In the genomic region with DNA sequence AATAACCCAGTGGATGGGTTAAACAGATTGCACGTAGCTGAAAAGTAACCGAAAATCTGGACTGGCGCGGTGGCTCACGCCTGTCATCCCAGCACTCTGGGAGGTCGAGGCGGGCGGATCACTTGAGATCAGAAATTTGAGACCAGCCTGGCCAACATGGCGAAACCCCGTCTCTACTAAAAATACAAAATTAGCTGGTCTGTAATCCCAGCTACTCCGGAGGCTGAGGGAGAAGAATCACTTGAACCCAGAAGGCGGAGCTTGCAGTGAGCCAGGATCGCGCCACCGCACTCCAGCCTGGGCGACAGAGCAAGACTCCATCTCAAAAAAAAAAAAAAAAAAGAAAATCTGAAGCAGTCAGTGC, we compare ENCODE assay signal across 8 cellular contexts. TPM values are rescaled to one million over a fixed set of nuclear protein-coding genes. Genes with fewer than 3 reads are reported as not detected.
DNase-seq lines count a peak whose midpoint lies in the region; ATAC-seq and TF ChIP-seq lines count a peak whose summit lies in the region.
"Not testable (repeated sequence)": the region's sequence is repeated elsewhere in the genome, so short reads cannot be mapped to it uniquely, and the experiment has no call there.

No MANE protein-coding gene starts in this region.

- ATAC-seq in HG03175 (IDR thresholded peaks at IDR 0.05; ENCODE audit: unreplicated experiment) (peak; percentile 4), left colon (peak; percentile 38), psoas muscle (peak; percentile 9 to 56 (median 42)), upper lobe of right lung (peak; percentile 17)

- H3K4me3 Mint-ChIP-seq in activated T-helper 1 cell treated with anti-CD3 and anti-CD28 coated beads, Interleukin-12 subunit alpha, Interleukin-12 subunit beta, Interleukin-2, Interleukin-4 antibody, amounts not matched to agents 30 ng/mL and 10 ng/mL and 1 ng/mL, durations not matched to agents 14 hours and 24 hours and 36 hours = peak overlapping the region; percentile 94
- H3K4me3 Mint-ChIP-seq in endodermal cell = peak overlapping the region; percentile 86

- peak overlapping the region; percentile 80 for H3K4me3 ChIP-seq in GM08714 (ENCODE audit: low read length)
- H3K4me3 ChIP-seq in OCI-LY3 (ENCODE audit: low read length) = peak overlapping the region; percentile 86
- H3K4me3 ChIP-seq in endodermal cell (ENCODE audit: low read length) = peak overlapping the region; percentile 89
- H3K4me3 ChIP-seq in psoas muscle = peak overlapping the region; percentile 96
- peak overlapping the region; percentile 98 for H3K4me3 ChIP-seq in upper lobe of right lung

- H3K36me3 ChIP-seq in OCI-LY3 (replicated peaks; ENCODE audit: low read depth, low read length) (peaks cover 22% of the 10 kb centered on the region), endodermal cell (ENCODE audit: control insufficient read depth, insufficient read depth, low read length) (peaks cover 39% of the 10 kb centered on the region), psoas muscle (ENCODE audit: insufficient read depth in 1 of 2, low read depth in 1 of 2) (peaks cover 2 to 17% of the 10 kb centered on the region in 2 donors), upper lobe of right lung (peaks cover 20% of the 10 kb centered on the region)

- H3K36me3 Mint-ChIP-seq in activated T-helper 1 cell treated with anti-CD3 and anti-CD28 coated beads, Interleukin-12 subunit alpha, Interleukin-12 subunit beta, Interleukin-2, Interleukin-4 antibody, amounts not matched to agents 30 ng/mL and 10 ng/mL and 1 ng/mL, durations not matched to agents 14 hours and 24 hours and 36 hours (ENCODE audit: low read depth) = peaks cover 30% of the 10 kb centered on the region
- H3K36me3 Mint-ChIP-seq in endodermal cell (ENCODE audit: low read depth) = peaks cover 31% of the 10 kb centered on the region

- H3K27ac ChIP-seq in OCI-LY3 (ENCODE audit: low read length) = peak overlapping the region; percentile 48
- H3K27ac ChIP-seq in endodermal cell (ENCODE audit: low read depth, low read length) = peak overlapping the region; percentile 86
- peak overlapping the region; percentile 99 for H3K27ac ChIP-seq in psoas muscle
- peak overlapping the region; percentile 94 for H3K27ac ChIP-seq in upper lobe of right lung

- peak overlapping the region; percentile 70 for H3K9ac ChIP-seq in OCI-LY3 (ENCODE audit: low read length)
- H3K9ac ChIP-seq in endodermal cell (ENCODE audit: extremely low read depth, low read length, poor library complexity, severe bottlenecking) = peak overlapping the region; percentile 88

- DNase-seq in activated T-helper 1 cell treated with anti-CD3 and anti-CD28 coated beads, Interleukin-12 subunit alpha, Interleukin-12 subunit beta, Interleukin-2, Interleukin-4 antibody, amounts not matched to agents 30 ng/mL and 10 ng/mL and 1 ng/mL, durations not matched to agents 14 hours and 24 hours and 36 hours (ENCODE audit: low spot score); left colon; upper lobe of right lung: not testable (repeated sequence)
- peak; percentile 67 for DNase-seq in endodermal cell
- DNase-seq in psoas muscle = peak; percentile 42 to 66

- not testable (repeated sequence) for H3K27me3 ChIP-seq in OCI-LY3 (ENCODE audit: low read depth, low read length); endodermal cell (ENCODE audit: control insufficient read depth, insufficient read depth, low read length, poor library complexity, severe bottlenecking); psoas muscle (ENCODE audit: insufficient read depth in 3 of 3, low read length in 2 of 3); upper lobe of right lung

- H3K4me1 Mint-ChIP-seq in activated T-helper 1 cell treated with anti-CD3 and anti-CD28 coated beads, Interleukin-12 subunit alpha, Interleukin-12 subunit beta, Interleukin-2, Interleukin-4 antibody, amounts not matched to agents 30 ng/mL and 10 ng/mL and 1 ng/mL, durations not matched to agents 14 hours and 24 hours and 36 hours (ENCODE audit: low read depth) = peaks cover 28% of the 10 kb centered on the region
- H3K4me1 Mint-ChIP-seq in endodermal cell = not testable (repeated sequence)

- not testable (repeated sequence) for TF ChIP-seq CTCF in OCI-LY3 (IDR thresholded peaks at IDR 0.05; ENCODE audit: low read depth, low read length); endodermal cell (conservative IDR thresholded peaks at IDR 0.05); psoas muscle (IDR thresholded peaks at IDR 0.05); upper lobe of right lung (IDR thresholded peaks at IDR 0.05)

- H3K27me3 Mint-ChIP-seq in activated T-helper 1 cell treated with anti-CD3 and anti-CD28 coated beads, Interleukin-12 subunit alpha, Interleukin-12 subunit beta, Interleukin-2, Interleukin-4 antibody, amounts not matched to agents 30 ng/mL and 10 ng/mL and 1 ng/mL, durations not matched to agents 14 hours and 24 hours and 36 hours (ENCODE audit: insufficient read depth); endodermal cell (ENCODE audit: insufficient read depth): not testable (repeated sequence)

- H3K9me3 Mint-ChIP-seq in activated T-helper 1 cell treated with anti-CD3 and anti-CD28 coated beads, Interleukin-12 subunit alpha, Interleukin-12 subunit beta, Interleukin-2, Interleukin-4 antibody, amounts not matched to agents 30 ng/mL and 10 ng/mL and 1 ng/mL, durations not matched to agents 14 hours and 24 hours and 36 hours; endodermal cell: not testable (repeated sequence)

- H3K27ac Mint-ChIP-seq in activated T-helper 1 cell treated with anti-CD3 and anti-CD28 coated beads, Interleukin-12 subunit alpha, Interleukin-12 subunit beta, Interleukin-2, Interleukin-4 antibody, amounts not matched to agents 30 ng/mL and 10 ng/mL and 1 ng/mL, durations not matched to agents 14 hours and 24 hours and 36 hours = peak overlapping the region; percentile 96
- H3K27ac Mint-ChIP-seq in endodermal cell = peak overlapping the region; percentile 96

- peak overlapping the region; percentile 64 for H3K4me2 ChIP-seq in OCI-LY3 (ENCODE audit: low read length)

- H3K79me2 ChIP-seq in OCI-LY3 (ENCODE audit: low read length) = peaks cover 41% of the 10 kb centered on the region

- peak overlapping the region; percentile 43 for H2AFZ ChIP-seq in OCI-LY3 (ENCODE audit: low read depth, low read length)

- H3K4me1 ChIP-seq in OCI-LY3 (ENCODE audit: low read length); endodermal cell (ENCODE audit: control insufficient read depth, insufficient read depth, low read length): not testable (repeated sequence)
- peaks cover 29% of the 10 kb centered on the region for H3K4me1 ChIP-seq in psoas muscle
- peaks cover 23% of the 10 kb centered on the region for H3K4me1 ChIP-seq in upper lobe of right lung

- intact Hi-C loops in activated T-helper 1 cell treated with anti-CD3 and anti-CD28 coated beads, Interleukin-12 subunit alpha, Interleukin-12 subunit beta, Interleukin-2, Interleukin-4 antibody, amounts not matched to agents 30 ng/mL and 10 ng/mL and 1 ng/mL, durations not matched to agents 14 hours and 24 hours and 36 hours (cut with micrococcal nuclease) = loop anchor here (1.0 to 10.0 kb wide), 3 partner anchors 67 to 291 kb away; a partner anchor contains a TSS
- intact Hi-C loops in left colon (cut with DNase I, micrococcal nuclease); upper lobe of right lung (cut with DNase I): not testable (repeated sequence)
- intact Hi-C loops in psoas muscle (cut with DNase I) = loop anchor here (5.0 to 10.0 kb wide), 4 partner anchors 67 to 328 kb away; a partner anchor contains a TSS

- not testable (repeated sequence) for H3K9me3 ChIP-seq in OCI-LY3 (ENCODE audit: insufficient read depth, low read length); endodermal cell (ENCODE audit: control insufficient read depth, low read length); psoas muscle; upper lobe of right lung

- 1 to 2% methylated on average over 9 to 16 of the region's 16 CpGs for WGBS in endodermal cell (ENCODE audit: insufficient coverage in 1 of 2, insufficient read length in 1 of 2), 2 experiments
- WGBS in psoas muscle, 3 donors = 0 to 1% (median 0%) methylated on average over 16 of the region's 16 CpGs

- H4K20me1 ChIP-seq in OCI-LY3 (ENCODE audit: insufficient read depth, low read length) = peaks cover 25% of the 10 kb centered on the region

RNA-seq across cellular contexts. Expression of a gene that starts 0.7 kb away (rescaled TPM):
- 84.4 and 84.6 TPM in 2 replicates for total RNA-seq in activated T-helper 1 cell treated with anti-CD3 and anti-CD28 coated beads, Interleukin-12 subunit alpha, Interleukin-12 subunit beta, Interleukin-2, Interleukin-4 antibody, amounts not matched to agents 30 ng/mL and 10 ng/mL and 1 ng/mL, durations not matched to agents 14 hours and 24 hours and 36 hours
- total RNA-seq in endodermal cell (10 to 100 TPM; 76.0 to 84.0 TPM), left colon (10 to 100 TPM; 55.2 to 79.0 TPM), psoas muscle (10 to 100 TPM; 22.6 to 31.6 (median 24.9) TPM), upper lobe of right lung (77.3 TPM)
- polyA plus RNA-seq in endodermal cell (2013, experiment 1 of 2) = 72.9 TPM
- polyA plus RNA-seq in endodermal cell (2013, experiment 2 of 2) = 64.3 TPM
- 10 to 100 TPM; 11.7 to 17.0 (median 13.4) TPM for polyA plus RNA-seq in psoas muscle

RNA-seq across cellular contexts. Expression of a gene that starts 27.2 kb away (rescaled TPM):
- 106 and 119 TPM in 2 replicates for total RNA-seq in activated T-helper 1 cell treated with anti-CD3 and anti-CD28 coated beads, Interleukin-12 subunit alpha, Interleukin-12 subunit beta, Interleukin-2, Interleukin-4 antibody, amounts not matched to agents 30 ng/mL and 10 ng/mL and 1 ng/mL, durations not matched to agents 14 hours and 24 hours and 36 hours
- total RNA-seq in endodermal cell (100 to 1,000 TPM; 161 to 168 TPM), left colon (10 to 100 TPM; 49.8 to 62.4 TPM), psoas muscle (10 to 100 TPM; 21.4 to 30.6 (median 25.1) TPM), upper lobe of right lung (44.8 TPM)
- polyA plus RNA-seq in endodermal cell (2013, experiment 1 of 2) = 154 TPM
- 159 TPM for polyA plus RNA-seq in endodermal cell (2013, experiment 2 of 2)
- 10 to 100 TPM; 14.4 to 27.7 (median 14.6) TPM for polyA plus RNA-seq in psoas muscle

Comparison
In these comparisons a context has a peak if more than half of its experiments do, and no peak if none do; other contexts are left out.
1. H3K27ac ChIP-seq: peak in every context shown above with its lines; median percentile 99 in psoas muscle; 94 in upper lobe of right lung; 86 in endodermal cell; 48 in OCI-LY3.